1 cellular context compared by ENCODE assay signal in genomic region chr3:47663630-47664240, GRCh38.
TF ChIP-seq lines count a peak whose summit lies in the region.

No MANE protein-coding gene starts in this region.

TF ChIP-seq in HepG2, 621 proteins besides CTCF, POLR2A, EP300 and RAD21 (continued from another document):
- no peak for TF ChIP-seq YEATS4 (CRISPR knock-in tag; IDR thresholded peaks at IDR 0.05; ENCODE audit: borderline replicate concordance)
- TF ChIP-seq SRSF1 (optimal IDR thresholded peaks at IDR 0.05; ENCODE audit: low read depth, low read length) = no peak
- no peak for TF ChIP-seq JDP2 (CRISPR knock-in tag; IDR thresholded peaks at IDR 0.05; ENCODE audit: borderline replicate concordance)
